In genomic region chr18:37764526-37764925, GRCh38 we compare ENCODE assay signal across 6 cellular contexts.
"Had no signal": no experiment of that assay in that cellular context is flagged by ENCODE, and none has a peak within 500 bp of the region (broad histone marks: within the 10 kb centered on the region; RNA-seq: fewer than 3 reads in every experiment).

No MANE protein-coding gene starts in this region.

- H3K27me3 Mint-ChIP-seq: IgD-negative memory B cell had no signal

- H3K27ac Mint-ChIP-seq: GM23338, H9, IgD-negative memory B cell had no signal

- H3K36me3 Mint-ChIP-seq: IgD-negative memory B cell had no signal

- ATAC-seq: GM23338, HepG2 had no signal

- H3K4me1 Mint-ChIP-seq: GM23338, IgD-negative memory B cell had no signal

- H2AFZ ChIP-seq: GM23338 had no signal

- H3K9me3 Mint-ChIP-seq: GM23338 had no signal

- H3K27ac ChIP-seq: HL-60 had no signal

- H3K4me3 ChIP-seq: GM23338 had no signal

- H3K4me2 ChIP-seq: GM23338 had no signal

- H3K4me3 Mint-ChIP-seq: GM23338, H9, IgD-negative memory B cell had no signal

- DNase-seq: H9, HCEC 1CT had no signal
